ENCODE assay signal across 8 cellular contexts in the genomic region with DNA sequence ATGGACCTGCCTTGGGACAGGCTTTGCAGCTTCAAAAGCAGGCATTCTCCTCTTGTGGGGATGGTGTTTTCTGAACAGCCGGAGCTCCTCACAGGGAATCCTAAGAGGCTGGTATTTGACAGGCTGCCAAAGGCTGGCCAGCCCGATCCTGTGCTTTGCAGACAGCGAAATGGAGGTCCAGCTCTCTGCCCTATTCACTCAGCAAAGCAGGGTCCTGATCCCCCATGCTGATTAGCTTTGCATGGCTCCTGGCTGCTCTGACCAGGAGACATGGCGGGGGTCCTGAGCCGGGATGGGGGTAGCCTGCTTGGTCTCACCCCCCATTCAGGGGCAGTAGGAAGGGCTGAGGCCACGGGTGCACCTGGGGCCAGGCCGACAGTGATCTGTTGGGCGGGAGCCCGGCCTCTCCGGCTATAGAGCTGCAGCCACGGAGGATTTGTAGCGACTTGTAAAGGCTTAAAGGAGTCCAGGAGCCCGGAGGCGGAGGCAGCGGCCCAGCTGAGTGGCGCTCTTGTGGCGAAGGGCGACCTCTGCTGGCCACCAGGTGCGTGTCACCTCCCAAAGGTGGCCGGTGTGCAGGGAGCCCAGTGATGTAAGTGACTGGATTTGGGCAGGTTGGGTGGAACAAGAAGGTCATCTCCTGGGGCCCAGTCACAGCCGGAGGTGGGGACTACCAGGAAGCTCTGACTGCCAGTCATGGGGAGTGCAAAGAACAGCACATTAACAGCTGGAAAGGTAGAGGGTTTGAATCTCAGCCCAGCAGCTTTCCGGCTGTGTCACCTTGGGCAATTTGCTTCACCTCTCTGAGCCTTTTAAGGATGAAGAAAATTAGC.
A peak's percentile ranks its signal among the peaks of the same experiment; 100 is the strongest.
DNase-seq lines count a peak whose midpoint lies in the region; ATAC-seq and TF ChIP-seq lines count a peak whose summit lies in the region.

No MANE protein-coding gene starts in this region.

- ATAC-seq in GM19468 (IDR thresholded peaks at IDR 0.05; ENCODE audit: extremely low read depth, unreplicated experiment): peak; percentile 72
- ATAC-seq in natural killer cell treated with Interleukin-12 subunit alpha and Interleukin-12 subunit beta and Interleukin-15 and Interleukin-18, amount 100 ng/mL, for 72 hours: peak; percentile 77 to 85
- peak; percentile 81 to 83 for ATAC-seq in stimulated activated naive B cell treated with anti-CD40 and anti-IgM and Interleukin-4, amounts not matched to agents 10 μg/mL and 1 μg/mL and 100 μg/mL, for 72 hours (replicated peaks)

- H3K27ac ChIP-seq in Peyer's patch: peak overlapping the region in 3 of 4 donors; percentile 36 to 58 (median 43)
- H3K27ac ChIP-seq in fibroblast of lung (ENCODE audit: insufficient read depth, low read length): no peak overlapping the region

- H3K9me3 Mint-ChIP-seq in natural killer cell treated with Interleukin-12 subunit alpha and Interleukin-12 subunit beta and Interleukin-15 and Interleukin-18, amount 100 ng/mL, for 72 hours: no peaks in the 10 kb centered on the region
- H3K9me3 Mint-ChIP-seq in stimulated activated naive B cell treated with anti-CD40 and anti-IgM and Interleukin-4, amounts not matched to agents 10 μg/mL and 1 μg/mL and 100 μg/mL, for 72 hours: peaks cover 0 to 5% of the 10 kb centered on the region in 2 donors

- TF ChIP-seq CTCF in Peyer's patch (IDR thresholded peaks at IDR 0.05) (peak; percentile 86 to 96 (median 94)), fibroblast of lung (conservative IDR thresholded peaks at IDR 0.05 in 1 of 2, IDR thresholded peaks at IDR 0.05 in 1 of 2; ENCODE audit: low read depth in 1 of 2, low read length in 2 of 2) (peak; percentile 83 to 85)

- H3K36me3 ChIP-seq in Peyer's patch: peaks cover 0 to 2% (median 0%) of the 10 kb centered on the region in 3 donors
- H3K36me3 ChIP-seq in fibroblast of lung (ENCODE audit: control insufficient read depth, insufficient read depth, low read length): peaks cover 8% of the 10 kb centered on the region

- H3K27me3 ChIP-seq in Peyer's patch (no peaks in the 10 kb centered on the region), fibroblast of lung (ENCODE audit: control insufficient read depth, insufficient read depth, low read length) (no peaks in the 10 kb centered on the region)

- H3K4me3 ChIP-seq in Peyer's patch (no peak overlapping the region), fibroblast of lung (replicated peaks in 1 of 4; ENCODE audit: control extremely low read depth in 1 of 4, insufficient read depth in 1 of 4, low read depth in 3 of 4, low read length in 4 of 4) (no peak overlapping the region)

- no peaks in the 10 kb centered on the region for H3K27me3 Mint-ChIP-seq in natural killer cell treated with Interleukin-12 subunit alpha and Interleukin-12 subunit beta and Interleukin-15 and Interleukin-18, amount 100 ng/mL, for 72 hours
- H3K27me3 Mint-ChIP-seq in stimulated activated naive B cell treated with anti-CD40 and anti-IgM and Interleukin-4, amounts not matched to agents 10 μg/mL and 1 μg/mL and 100 μg/mL, for 72 hours: peaks cover 4 to 23% of the 10 kb centered on the region in 2 donors

- no peak overlapping the region for H3K9ac ChIP-seq in fibroblast of lung (ENCODE audit: insufficient read depth, low read length)

- H3K4me1 ChIP-seq in Peyer's patch (peaks cover 0 to 12% (median 3%) of the 10 kb centered on the region in 4 donors), fibroblast of lung (ENCODE audit: control insufficient read depth, extremely low read depth, insufficient read depth, low read length) (peaks cover 35% of the 10 kb centered on the region)

- H2AFZ ChIP-seq in fibroblast of lung (ENCODE audit: low read length): no peak overlapping the region

- no peak overlapping the region for H3K4me2 ChIP-seq in fibroblast of lung (ENCODE audit: extremely low read depth, insufficient read depth, low read length)

- H3K36me3 Mint-ChIP-seq in natural killer cell treated with Interleukin-12 subunit alpha and Interleukin-12 subunit beta and Interleukin-15 and Interleukin-18, amount 100 ng/mL, for 72 hours: no peaks in the 10 kb centered on the region
- peaks cover 5 to 8% of the 10 kb centered on the region in 2 donors for H3K36me3 Mint-ChIP-seq in stimulated activated naive B cell treated with anti-CD40 and anti-IgM and Interleukin-4, amounts not matched to agents 10 μg/mL and 1 μg/mL and 100 μg/mL, for 72 hours

- no peak overlapping the region for H3K27ac Mint-ChIP-seq in natural killer cell treated with Interleukin-12 subunit alpha and Interleukin-12 subunit beta and Interleukin-15 and Interleukin-18, amount 100 ng/mL, for 72 hours
- H3K27ac Mint-ChIP-seq in stimulated activated naive B cell treated with anti-CD40 and anti-IgM and Interleukin-4, amounts not matched to agents 10 μg/mL and 1 μg/mL and 100 μg/mL, for 72 hours: peak overlapping the region; percentile 82

- H3K9me3 ChIP-seq in Peyer's patch (no peaks in the 10 kb centered on the region), fibroblast of lung (ENCODE audit: control insufficient read depth, insufficient read depth, low read depth, low read length) (no peaks in the 10 kb centered on the region)

- peaks cover 8 to 9% of the 10 kb centered on the region in 2 donors for H3K4me1 Mint-ChIP-seq in natural killer cell treated with Interleukin-12 subunit alpha and Interleukin-12 subunit beta and Interleukin-15 and Interleukin-18, amount 100 ng/mL, for 72 hours (ENCODE audit: low read depth in 2 of 2)
- H3K4me1 Mint-ChIP-seq in stimulated activated naive B cell treated with anti-CD40 and anti-IgM and Interleukin-4, amounts not matched to agents 10 μg/mL and 1 μg/mL and 100 μg/mL, for 72 hours: peaks cover 13 to 31% of the 10 kb centered on the region in 2 donors

- no peak for TF ChIP-seq POLR2A in Peyer's patch (IDR thresholded peaks at IDR 0.05)

- H3K4me3 Mint-ChIP-seq in natural killer cell treated with Interleukin-12 subunit alpha and Interleukin-12 subunit beta and Interleukin-15 and Interleukin-18, amount 100 ng/mL, for 72 hours: no peak overlapping the region
- no peak overlapping the region for H3K4me3 Mint-ChIP-seq in stimulated activated naive B cell treated with anti-CD40 and anti-IgM and Interleukin-4, amounts not matched to agents 10 μg/mL and 1 μg/mL and 100 μg/mL, for 72 hours

- H4K20me1 ChIP-seq in fibroblast of lung (ENCODE audit: control insufficient read depth, extremely low read depth, insufficient read depth, low read length): no peaks in the 10 kb centered on the region

- peaks cover 40% of the 10 kb centered on the region for H3K79me2 ChIP-seq in fibroblast of lung (ENCODE audit: control insufficient read depth, insufficient read depth, low read length)

- DNase-seq in CMK (ENCODE audit: low read depth) (peak; percentile 68), HUDEP-2 (lab: John Stamatoyannopoulos, UW; ENCODE audit: unreplicated experiment in 76 of 76) (peak in 67 of 76 experiments; percentile 9 to 81 (median 62)), Peyer's patch (peak; percentile 74 to 92 (median 89)), fibroblast of lung (ENCODE audit: low read depth in 2 of 2) (peak; percentile 81 to 82)
- DNase-seq in activated T-cell treated with anti-CD3 and anti-CD28 coated beads, Interleukin-2, amount 50 U/mL, for 48 hours: peak; percentile 84 to 87
- DNase-seq in natural killer cell treated with Interleukin-12 subunit alpha and Interleukin-12 subunit beta and Interleukin-15 and Interleukin-18, amount 100 ng/mL, for 72 hours (ENCODE audit: low spot score): peak; percentile 83
- peak; percentile 69 for DNase-seq in stimulated activated naive B cell treated with anti-CD40 and anti-IgM and Interleukin-4, amounts not matched to agents 10 μg/mL and 1 μg/mL and 100 μg/mL, for 72 hours
